8 cellular contexts compared by ENCODE assay signal in genomic region chr20:1185316-1185741, GRCh38. TPM values are rescaled to one million over a fixed set of nuclear protein-coding genes. Genes with fewer than 3 reads are reported as not detected.
DNase-seq lines count a peak whose midpoint lies in the region; ATAC-seq, FAIRE-seq and TF ChIP-seq lines count a peak whose summit lies in the region.

No MANE protein-coding gene starts in this region.

- H3K27me3 ChIP-seq in endothelial cell of umbilical vein (ENCODE audit: control insufficient read depth in 2 of 2, insufficient read depth in 2 of 2, low read length in 2 of 2): peaks cover 14 to 26% of the 10 kb centered on the region in 2 experiments
- peaks cover 0 to 4% (median 0%) of the 10 kb centered on the region in 4 donors for H3K27me3 ChIP-seq in pancreas
- no peaks in the 10 kb centered on the region for H3K27me3 ChIP-seq in Karpas-422 (ENCODE audit: low read length)

- dilution Hi-C loops in endothelial cell of umbilical vein (cut with MboI; ENCODE audit: extremely low pct_ligation_motif_present, low sequenced_read_pairs): no loop called here

- TF ChIP-seq POLR2A in endothelial cell of umbilical vein (IDR thresholded peaks at IDR 0.05; ENCODE audit: low read depth, low read length): no peak

- H4K20me1 ChIP-seq in endothelial cell of umbilical vein (replicated peaks; ENCODE audit: control insufficient read depth, extremely low read depth, insufficient read depth, low read length): no peaks in the 10 kb centered on the region
- H4K20me1 ChIP-seq in Karpas-422 (ENCODE audit: insufficient read depth, low read depth, low read length): no peaks in the 10 kb centered on the region

- TF ChIP-seq CTCF in GM10248 (IDR thresholded peaks at IDR 0.05; ENCODE audit: control extremely low read depth, extremely low read depth, low read depth, missing control alignments) (no peak), endothelial cell of umbilical vein (IDR thresholded peaks at IDR 0.05; ENCODE audit: extremely low read depth in 1 of 2, insufficient read depth in 1 of 2, low read depth in 1 of 2, low read length in 2 of 2) (no peak), pancreas (IDR thresholded peaks at IDR 0.05) (no peak)

- peak; percentile 41 to 55 (median 48) for ATAC-seq in pancreas
- no peak for ATAC-seq in GM19463 (IDR thresholded peaks at IDR 0.05; ENCODE audit: unreplicated experiment)
- no peak for ATAC-seq in HG02870 (IDR thresholded peaks at IDR 0.05; ENCODE audit: unreplicated experiment)

- H3K9ac ChIP-seq in endothelial cell of umbilical vein (replicated peaks; ENCODE audit: extremely low read depth, insufficient read depth, low read length) (no peak overlapping the region), Karpas-422 (ENCODE audit: low read length) (no peak overlapping the region)

- H3K4me3 ChIP-seq in endothelial cell of umbilical vein (replicated peaks in 1 of 3; ENCODE audit: insufficient read depth in 1 of 3, low read depth in 1 of 3, low read length in 3 of 3): peak overlapping the region in 2 of 3 experiments; percentile 10 to 45
- H3K4me3 ChIP-seq in pancreas: peak overlapping the region; percentile 8 to 57 (median 37)
- H3K4me3 ChIP-seq in Karpas-422 (ENCODE audit: low read length): no peak overlapping the region

- intact Hi-C loops in endothelial cell of umbilical vein (cut with micrococcal nuclease) (loop anchor here (1.0 to 10.0 kb wide), 4 partner anchors 67 to 367 kb away; partner anchors contain the start of gene PSMF1), pancreas (cut with DNase I) (no loop called here)

- no peaks in the 10 kb centered on the region for H3K9me3 ChIP-seq in endothelial cell of umbilical vein (replicated peaks; ENCODE audit: control insufficient read depth, insufficient read depth, low read length)
- no peaks in the 10 kb centered on the region for H3K9me3 ChIP-seq in pancreas
- H3K9me3 ChIP-seq in Karpas-422 (ENCODE audit: low read length): no peaks in the 10 kb centered on the region

- H3K9me1 ChIP-seq in endothelial cell of umbilical vein (replicated peaks; ENCODE audit: control insufficient read depth, extremely low read depth, insufficient read depth, low read length): no peaks in the 10 kb centered on the region

- H2AFZ ChIP-seq in endothelial cell of umbilical vein (ENCODE audit: low read depth, low read length) (peak overlapping the region; percentile 37), Karpas-422 (ENCODE audit: low read length) (no peak overlapping the region)

- CTCF ChIA-PET in GM10248 (lab: Yijun Ruan, JAX): interaction anchor here (2.2 kb wide), 1 partner anchor 9 kb away, joined by 9 read pairs; no protein-coding TSS in a partner anchor
- CTCF ChIA-PET in endothelial cell of umbilical vein (lab: Charles Lee): interaction anchor here (0.9 to 1.7 kb wide), 5 partner anchors 8 to 77 kb away, joined by 3 to 7 read pairs (median 4); no protein-coding TSS in a partner anchor

- peak; percentile 32 for DNase-seq in GM10248 (ENCODE audit: extremely low spot score)
- peak; percentile 30 for DNase-seq in NCI-H748 treated with DMSO at 0.1 percent for 48 hours (lab: John Stamatoyannopoulos, UW)
- no peak for DNase-seq in endothelial cell of umbilical vein (ENCODE audit: low read depth, low spot score)
- DNase-seq in pancreas: peak in 2 of 6 donors; percentile 64 to 72
- no peak for DNase-seq in T1000 (lab: John Stamatoyannopoulos, UW)
- DNase-seq in Karpas-422: no peak

- H3K27ac ChIP-seq in endothelial cell of umbilical vein (ENCODE audit: insufficient read depth, low read depth, low read length) (no peak overlapping the region), pancreas (no peak overlapping the region), Karpas-422 (ENCODE audit: low read length) (no peak overlapping the region)

- 0 to 1% methylated on average over 24 to 50 of the region's 54 CpGs for whole genome bisulfite sequencing in pancreas, 2 donors

- POLR2A ChIA-PET in GM10248 (lab: Yijun Ruan, JAX) (no interaction called here), endothelial cell of umbilical vein (lab: Charles Lee) (no interaction called here)

- no peaks in the 10 kb centered on the region for H3K79me2 ChIP-seq in endothelial cell of umbilical vein (ENCODE audit: control insufficient read depth, insufficient read depth, low read length)
- no peaks in the 10 kb centered on the region for H3K79me2 ChIP-seq in Karpas-422 (ENCODE audit: low read length)

- H3K4me1 ChIP-seq in endothelial cell of umbilical vein (ENCODE audit: control insufficient read depth, extremely low read depth, insufficient read depth, low read length) (no peaks in the 10 kb centered on the region), pancreas (no peaks in the 10 kb centered on the region), Karpas-422 (ENCODE audit: low read length) (no peaks in the 10 kb centered on the region)

- no peaks in the 10 kb centered on the region for H3K9me2 ChIP-seq in Karpas-422 (replicated peaks; ENCODE audit: insufficient read depth, low read length)

- FAIRE-seq in endothelial cell of umbilical vein (lab: Jason Lieb, UNC) (no peak), pancreas (lab: Jason Lieb, UNC) (no peak)

- no TSS peak for BruUV-seq in endothelial cell of umbilical vein (replicated peaks; lab: Mats Ljungman, UMichigan)

- H3K36me3 ChIP-seq in endothelial cell of umbilical vein (ENCODE audit: control insufficient read depth in 2 of 2, extremely low read depth in 1 of 2, insufficient read depth in 2 of 2, low read length in 2 of 2) (no peaks in the 10 kb centered on the region), pancreas (no peaks in the 10 kb centered on the region), Karpas-422 (ENCODE audit: insufficient read depth, low read length) (no peaks in the 10 kb centered on the region)

- peak overlapping the region; percentile 12 for H3K4me2 ChIP-seq in endothelial cell of umbilical vein (ENCODE audit: insufficient read depth, low read length)
- no peak overlapping the region for H3K4me2 ChIP-seq in Karpas-422 (ENCODE audit: low read depth, low read length, poor library complexity, severe bottlenecking)

TF ChIP-seq in endothelial cell of umbilical vein, 7 proteins besides CTCF, POLR2A, EP300 and RAD21:
- TF ChIP-seq EZH2 (IDR thresholded peaks at IDR 0.05; ENCODE audit: borderline replicate concordance, low read depth, low read length, severe bottlenecking) (no peak), JUN (IDR thresholded peaks at IDR 0.05; ENCODE audit: borderline replicate concordance, insufficient read depth, insufficient read length, low read depth) (no peak), MAX (IDR thresholded peaks at IDR 0.05; ENCODE audit: insufficient read depth, insufficient read length) (no peak), FOS (IDR thresholded peaks at IDR 0.05; ENCODE audit: borderline replicate concordance, insufficient read depth, low read length) (no peak), POLR2AphosphoS5 (IDR thresholded peaks at IDR 0.05; ENCODE audit: insufficient read depth, low read depth, low read length) (no peak), GATA2 (IDR thresholded peaks at IDR 0.05; ENCODE audit: insufficient read depth, insufficient read length, low read depth, low read length) (no peak), MYC (IDR thresholded peaks at IDR 0.05; ENCODE audit: low read depth, low read length) (no peak)

RNA-seq across cellular contexts. Expression of gene TMEM74B, which starts 0.5 kb away (rescaled TPM):
- total RNA-seq in endothelial cell of umbilical vein (0.67 and 1.1 TPM in 2 replicates), pancreas (1 to 10 TPM in 1 of 6 donors, under 1 TPM in 5; 0.22 to 1.6 (median 0.59) TPM)
- polyA plus RNA-seq in endothelial cell of umbilical vein (0.26 and 0.54 TPM in 2 replicates), pancreas (10 to 100 TPM in 1 of 2 donors, 1 to 10 TPM in 1; 4.4 to 15.3 TPM)
- 0.06 and 0.24 TPM in 2 replicates for polyA plus RNA-seq in endothelial cell of umbilical vein (2011; cell fraction: cytosol; rRNA removed)
- polyA plus RNA-seq in endothelial cell of umbilical vein (2011; cell fraction: nucleus; rRNA removed): 2.6 and 3.4 TPM in 2 replicates
- 0.43 and 1.3 TPM in 2 replicates for polyA plus RNA-seq in endothelial cell of umbilical vein (2012)
- polyA minus RNA-seq in endothelial cell of umbilical vein: 0.17 and 0.36 TPM in 2 replicates
- polyA minus RNA-seq in endothelial cell of umbilical vein (2011; cell fraction: cytosol; rRNA and poly(A)+ RNA removed): not detected
- polyA minus RNA-seq in endothelial cell of umbilical vein (2011; cell fraction: nucleus; rRNA and poly(A)+ RNA removed): 0.24 TPM in 1 of 2 replicates, not detected in the other
- not detected in 2 replicates for total RNA-seq in Karpas-422 (2014; rRNA removed; shearing (Covaris generic); ENCODE audit: low replicate concordance)

RNA-seq across cellular contexts. Expression of gene C20orf202, which starts 17.9 kb away (rescaled TPM):
- total RNA-seq in endothelial cell of umbilical vein (not detected in 2 replicates), pancreas (under 1 TPM in 3 of 6 donors, not detected in 3; 0.13 to 0.18 (median 0.14) TPM)
- polyA plus RNA-seq in endothelial cell of umbilical vein (not detected in 2 replicates), pancreas (under 1 TPM in 1 of 2 donors, not detected in 1; 0.23 TPM)
- 0.04 TPM in 1 of 2 replicates, not detected in the other for polyA plus RNA-seq in endothelial cell of umbilical vein (2011; cell fraction: cytosol; rRNA removed)
- 0.09 TPM in 1 of 2 replicates, not detected in the other for polyA plus RNA-seq in endothelial cell of umbilical vein (2011; cell fraction: nucleus; rRNA removed)
- not detected in 2 replicates for polyA plus RNA-seq in endothelial cell of umbilical vein (2012)
- not detected in 2 replicates for polyA minus RNA-seq in endothelial cell of umbilical vein
- not detected for polyA minus RNA-seq in endothelial cell of umbilical vein (2011; cell fraction: cytosol; rRNA and poly(A)+ RNA removed)
- polyA minus RNA-seq in endothelial cell of umbilical vein (2011; cell fraction: nucleus; rRNA and poly(A)+ RNA removed): not detected in 2 replicates
- not detected in 2 replicates for total RNA-seq in Karpas-422 (2014; rRNA removed; shearing (Covaris generic); ENCODE audit: low replicate concordance)

RNA-seq across cellular contexts. Expression of gene RAD21L1, which starts 40.5 kb away (rescaled TPM):
- total RNA-seq in endothelial cell of umbilical vein (not detected in 2 replicates), pancreas (not detected)
- polyA plus RNA-seq in endothelial cell of umbilical vein (0.06 TPM in 1 of 2 replicates, not detected in the other), pancreas (not detected)
- 0.03 and 0.07 TPM in 2 replicates for polyA plus RNA-seq in endothelial cell of umbilical vein (2011; cell fraction: cytosol; rRNA removed)
- polyA plus RNA-seq in endothelial cell of umbilical vein (2011; cell fraction: nucleus; rRNA removed): 0.07 and 0.24 TPM in 2 replicates
- 0.27 and 0.31 TPM in 2 replicates for polyA plus RNA-seq in endothelial cell of umbilical vein (2012)
- not detected in 2 replicates for polyA minus RNA-seq in endothelial cell of umbilical vein
- polyA minus RNA-seq in endothelial cell of umbilical vein (2011; cell fraction: cytosol; rRNA and poly(A)+ RNA removed): not detected
- polyA minus RNA-seq in endothelial cell of umbilical vein (2011; cell fraction: nucleus; rRNA and poly(A)+ RNA removed): not detected in 2 replicates
- total RNA-seq in Karpas-422 (2014; rRNA removed; shearing (Covaris generic); ENCODE audit: low replicate concordance): not detected in 2 replicates

Comparison
In these comparisons a context has a peak if more than half of its experiments do, and no peak if none do; other contexts are left out.
1. DNase-seq: peak in GM10248 (single experiment) and NCI-H748 treated with DMSO at 0.1 percent for 48 hours (single experiment); none in endothelial cell of umbilical vein (single experiment), T1000 (single experiment) and Karpas-422 (single experiment).
2. ATAC-seq: peak in pancreas (4 of 4); none in GM19463 (single experiment) and HG02870 (single experiment).